Comparison of ENCODE assay signal across 9 cellular contexts in the genomic region with DNA sequence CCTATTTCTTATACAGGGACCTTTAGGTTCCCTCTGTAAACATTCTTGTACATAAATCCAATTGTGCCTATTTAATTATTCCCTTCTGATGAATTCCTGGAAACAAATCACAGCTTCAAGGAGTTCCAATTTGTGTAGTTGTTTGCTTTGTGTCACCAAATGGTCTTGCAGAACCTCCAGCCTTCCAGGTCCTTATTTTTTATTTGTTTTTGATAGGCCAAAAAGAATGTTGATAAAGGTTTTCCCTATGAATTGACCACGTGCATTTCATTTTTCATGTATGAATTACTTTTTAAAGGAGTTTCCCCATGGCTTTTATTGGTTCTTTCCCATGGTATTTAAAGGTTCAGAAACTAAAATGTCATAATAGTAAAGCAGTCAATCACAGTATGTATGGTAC.
"Had no signal": no experiment of that assay in that cellular context is flagged by ENCODE, and none has a peak within 500 bp of the region (broad histone marks: within the 10 kb centered on the region; RNA-seq: fewer than 3 reads in every experiment).

No MANE protein-coding gene starts in this region.

- H3K4me1 ChIP-seq: HAP-1 had no signal

- H3K36me3 ChIP-seq: HAP-1 had no signal

- H3K27ac ChIP-seq: GM23248 had no signal

- ATAC-seq: GM23338, HCT116 had no signal

- H3K4me3 ChIP-seq: GM23248, GM23338, HAP-1 had no signal

- H3K9me3 ChIP-seq: HAP-1 had no signal

- DNase-seq: GM23248, GOT3, H7, H9, HCEC 1CT, HFFc6 had no signal
